Comparison of ENCODE assay signal across 10 cellular contexts in genomic region chr3:196666001-196666867, GRCh38. TPM values are rescaled to one million over a fixed set of nuclear protein-coding genes. Genes with fewer than 3 reads are reported as not detected.
A peak's percentile ranks its signal among the peaks of the same experiment; 100 is the strongest.
DNase-seq lines count a peak whose midpoint lies in the region; ATAC-seq and TF ChIP-seq lines count a peak whose summit lies in the region.
"Had no signal": no experiment of that assay in that cellular context is flagged by ENCODE, and none has a peak within 500 bp of the region (broad histone marks: within the 10 kb centered on the region; RNA-seq: fewer than 3 reads in every experiment).

No MANE protein-coding gene starts in this region.

- DNase-seq in left ventricle myocardium inferior, result no peak
- no peak for DNase-seq in Right ventricle myocardium superior
- peak; percentile 78 for DNase-seq in NCI-H748 (lab: John Stamatoyannopoulos, UW; ENCODE audit: unreplicated experiment)
- DNase-seq in epithelial cell of prostate (ENCODE audit: low read depth, low spot score), result peak; percentile 76
- no peak for DNase-seq in activated CD4-positive, alpha-beta T cell treated with anti-CD3 and anti-CD28 coated beads for 36 hours
- DNase-seq: psoas muscle had no signal

- H3K36me3 ChIP-seq in left ventricle myocardium inferior, result peaks cover 7% of the 10 kb centered on the region

- no peak overlapping the region for H3K4me3 ChIP-seq in left ventricle myocardium inferior
- H3K4me3 ChIP-seq: psoas muscle had no signal

- peaks cover 43% of the 10 kb centered on the region for H3K4me1 Mint-ChIP-seq in stimulated activated memory B cell treated with anti-CD40 and anti-IgM and Interleukin-4, amounts not matched to agents 10 μg/mL and 1 μg/mL and 100 μg/mL, for 72 hours
- H3K4me1 Mint-ChIP-seq in activated CD4-positive, alpha-beta T cell treated with anti-CD3 and anti-CD28 coated beads for 36 hours, result peaks cover 8% of the 10 kb centered on the region

- H3K27ac Mint-ChIP-seq in stimulated activated memory B cell treated with anti-CD40 and anti-IgM and Interleukin-4, amounts not matched to agents 10 μg/mL and 1 μg/mL and 100 μg/mL, for 72 hours, result peak overlapping the region; percentile 45
- no peak overlapping the region for H3K27ac Mint-ChIP-seq in activated CD4-positive, alpha-beta T cell treated with anti-CD3 and anti-CD28 coated beads for 36 hours

- H3K9me3 ChIP-seq in left ventricle myocardium inferior (replicated peaks), result no peaks in the 10 kb centered on the region
- H3K9me3 ChIP-seq: psoas muscle had no signal

- peaks cover 24% of the 10 kb centered on the region for H3K27me3 ChIP-seq in left ventricle myocardium inferior (ENCODE audit: low read depth)

- no peak overlapping the region for H3K4me3 Mint-ChIP-seq in stimulated activated memory B cell treated with anti-CD40 and anti-IgM and Interleukin-4, amounts not matched to agents 10 μg/mL and 1 μg/mL and 100 μg/mL, for 72 hours
- no peak overlapping the region for H3K4me3 Mint-ChIP-seq in activated CD4-positive, alpha-beta T cell treated with anti-CD3 and anti-CD28 coated beads for 36 hours

- intact Hi-C loops in left ventricle myocardium inferior (cut with micrococcal nuclease), result no loop called here
- intact Hi-C loops in Right ventricle myocardium superior (cut with DNase I), result no loop called here
- intact Hi-C loops in activated CD4-positive, alpha-beta T cell treated with anti-CD3 and anti-CD28 coated beads for 36 hours (cut with DNase I, micrococcal nuclease), result no loop called here

- CTCF ChIA-PET in activated CD4-positive, alpha-beta T cell treated with anti-CD3 and anti-CD28 coated beads for 36 hours (lab: Charles Lee), result no interaction called here

- POLR2A ChIA-PET in activated CD4-positive, alpha-beta T cell treated with anti-CD3 and anti-CD28 coated beads for 36 hours (lab: Charles Lee), result no interaction called here

- H3K4me1 ChIP-seq in left ventricle myocardium inferior, result peaks cover 9% of the 10 kb centered on the region
- H3K4me1 ChIP-seq: psoas muscle had no signal

- peaks cover 37% of the 10 kb centered on the region for H3K36me3 Mint-ChIP-seq in stimulated activated memory B cell treated with anti-CD40 and anti-IgM and Interleukin-4, amounts not matched to agents 10 μg/mL and 1 μg/mL and 100 μg/mL, for 72 hours
- peaks cover 3% of the 10 kb centered on the region for H3K36me3 Mint-ChIP-seq in activated CD4-positive, alpha-beta T cell treated with anti-CD3 and anti-CD28 coated beads for 36 hours (ENCODE audit: low read depth)

- H3K27ac ChIP-seq in left ventricle myocardium inferior (replicated peaks), result peak overlapping the region; percentile 15
- H3K27ac ChIP-seq in epithelial cell of prostate, result peak overlapping the region; percentile 51
- H3K27ac ChIP-seq: C4-2B, psoas muscle had no signal

- H3K9me3 Mint-ChIP-seq in stimulated activated memory B cell treated with anti-CD40 and anti-IgM and Interleukin-4, amounts not matched to agents 10 μg/mL and 1 μg/mL and 100 μg/mL, for 72 hours, result no peaks in the 10 kb centered on the region
- H3K9me3 Mint-ChIP-seq in activated CD4-positive, alpha-beta T cell treated with anti-CD3 and anti-CD28 coated beads for 36 hours (ENCODE audit: low read depth), result no peaks in the 10 kb centered on the region

- no peaks in the 10 kb centered on the region for H3K27me3 Mint-ChIP-seq in stimulated activated memory B cell treated with anti-CD40 and anti-IgM and Interleukin-4, amounts not matched to agents 10 μg/mL and 1 μg/mL and 100 μg/mL, for 72 hours
- H3K27me3 Mint-ChIP-seq in activated CD4-positive, alpha-beta T cell treated with anti-CD3 and anti-CD28 coated beads for 36 hours, result no peaks in the 10 kb centered on the region

- TF ChIP-seq CTCF in left ventricle myocardium inferior (IDR thresholded peaks at IDR 0.05; ENCODE audit: borderline replicate concordance), result no peak

- no peak for ATAC-seq in Right ventricle myocardium superior (ENCODE audit: poor library complexity)
- no peak for ATAC-seq in stimulated activated memory B cell treated with anti-CD40 and anti-IgM and Interleukin-4, amounts not matched to agents 10 μg/mL and 1 μg/mL and 100 μg/mL, for 72 hours
- no peak for ATAC-seq in activated CD4-positive, alpha-beta T cell treated with anti-CD3 and anti-CD28 coated beads for 36 hours
- ATAC-seq in HG02642 (IDR thresholded peaks at IDR 0.05; ENCODE audit: poor library complexity, unreplicated experiment), result no peak
- ATAC-seq in GM21723 (IDR thresholded peaks at IDR 0.05; ENCODE audit: unreplicated experiment), result no peak

RNA-seq across cellular contexts. Expression of gene NRROS, which starts 26.7 kb away (rescaled TPM):
- total RNA-seq in left ventricle myocardium inferior (2.4 TPM), Right ventricle myocardium superior (2.4 TPM)
- 10 to 100 TPM; 19.6 to 19.7 TPM for total RNA-seq in activated CD4-positive, alpha-beta T cell treated with anti-CD3 and anti-CD28 coated beads for 36 hours

RNA-seq across cellular contexts. Expression of gene CEP19, which starts 45.8 kb away (rescaled TPM):
- total RNA-seq in left ventricle myocardium inferior (1.5 TPM), Right ventricle myocardium superior (0.91 TPM)
- total RNA-seq in activated CD4-positive, alpha-beta T cell treated with anti-CD3 and anti-CD28 coated beads for 36 hours, result 1 to 10 TPM; 4.7 to 5.6 TPM

RNA-seq across cellular contexts. Expression of gene PIGX, which starts 45.9 kb away (rescaled TPM):
- total RNA-seq in left ventricle myocardium inferior (15.6 TPM), Right ventricle myocardium superior (13.9 TPM)
- 10 to 100 TPM; 37.8 to 42.2 TPM for total RNA-seq in activated CD4-positive, alpha-beta T cell treated with anti-CD3 and anti-CD28 coated beads for 36 hours

Comparison
In these comparisons a context has a peak if more than half of its experiments do, and no peak if none do; other contexts are left out.
1. DNase-seq: peak in NCI-H748 (single experiment) and epithelial cell of prostate (single experiment); none in left ventricle myocardium inferior (single experiment), Right ventricle myocardium superior (single experiment) and activated CD4-positive, alpha-beta T cell treated with anti-CD3 and anti-CD28 coated beads for 36 hours (single experiment).